1 cellular context compared by ENCODE assay signal in the genomic region with DNA sequence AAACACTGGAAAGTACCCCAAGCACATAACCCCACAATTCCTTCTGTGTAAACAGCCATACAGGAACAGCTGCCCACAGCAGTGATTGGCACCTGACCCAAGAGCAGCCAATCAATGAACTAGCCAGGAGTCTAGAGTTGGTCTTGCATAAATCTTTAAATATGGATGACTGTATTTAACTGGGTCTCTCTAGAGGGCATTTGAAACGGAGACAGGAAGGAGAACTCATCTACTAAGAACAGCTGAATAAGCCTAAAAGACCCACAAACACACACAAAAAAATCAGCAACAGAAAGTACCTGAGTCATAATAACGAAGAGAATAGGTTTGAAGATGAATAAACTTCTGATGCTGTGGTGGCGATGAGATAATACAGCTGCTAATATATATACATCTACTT.
TF ChIP-seq lines count a peak whose summit lies in the region.

No MANE protein-coding gene starts in this region.

TF ChIP-seq in GM12878, 131 proteins besides CTCF, POLR2A, EP300 and RAD21 (continued from another document):
- TF ChIP-seq ETV6 (conservative IDR thresholded peaks at IDR 0.05 in 1 of 2, IDR thresholded peaks at IDR 0.05 in 1 of 2; ENCODE audit: borderline replicate concordance in 1 of 2, low read depth in 1 of 2) (peak in 1 of 2 experiments; percentile 53; a peak in 1 of 4 replicates), CREB1 (IDR thresholded peaks at IDR 0.05; ENCODE audit: low read depth) (peak; percentile 44; the same call in 1 of the 2 replicates), NFIC (IDR thresholded peaks at IDR 0.05; ENCODE audit: low read depth, low read length) (peak; percentile 90), FOXM1 (IDR thresholded peaks at IDR 0.05; ENCODE audit: low read depth, low read length) (peak; percentile 70; the same call in 1 of the 2 replicates), ZNF384 (IDR thresholded peaks at IDR 0.05; ENCODE audit: borderline replicate concordance, low read depth, low read length) (no peak), MEF2A (IDR thresholded peaks at IDR 0.05; ENCODE audit: insufficient read depth, low read depth, low read length) (peak; percentile 70; the same call in 1 of the 2 replicates), RUNX3 (IDR thresholded peaks at IDR 0.05; ENCODE audit: low read length) (peak; percentile 91), ZBTB4 (CRISPR knock-in tag; IDR thresholded peaks at IDR 0.05) (no peak), MTA3 (IDR thresholded peaks at IDR 0.05; ENCODE audit: borderline replicate concordance, low read length) (peak; percentile 22; the same call in 1 of the 2 replicates), PAX8 (IDR thresholded peaks at IDR 0.05) (no peak), PML (IDR thresholded peaks at IDR 0.05; ENCODE audit: low read length) (0 out of 2 replicates have a peak, but pooled peaks have one; percentile 38), GABPA (IDR thresholded peaks at IDR 0.05; ENCODE audit: low read depth) (peak; percentile 65), CEBPB (IDR thresholded peaks at IDR 0.05; ENCODE audit: borderline replicate concordance in 1 of 2, low read depth in 2 of 2, low read length in 2 of 2) (peak in 1 of 2 experiments; percentile 47; a peak in 1 of 4 replicates), EED (IDR thresholded peaks at IDR 0.05; ENCODE audit: low read depth) (no peak), IRF4 (IDR thresholded peaks at IDR 0.05; ENCODE audit: low read depth, low read length) (peak; percentile 41; the same call in 1 of the 2 replicates), BHLHE40 (IDR thresholded peaks at IDR 0.05; ENCODE audit: borderline replicate concordance in 1 of 2, low read depth in 2 of 2, low read length in 1 of 2) (no peak), ZBED1 (IDR thresholded peaks at IDR 0.05; ENCODE audit: borderline replicate concordance) (peak; percentile 53; the same call in 1 of the 2 replicates)
- TF ChIP-seq, protein P1, sequence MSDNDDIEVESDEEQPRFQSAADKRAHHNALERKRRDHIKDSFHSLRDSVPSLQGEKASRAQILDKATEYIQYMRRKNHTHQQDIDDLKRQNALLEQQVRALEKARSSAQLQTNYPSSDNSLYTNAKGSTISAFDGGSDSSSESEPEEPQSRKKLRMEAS (IDR thresholded peaks at IDR 0.05; ENCODE audit: low read depth, low read length) = no peak
- TF ChIP-seq, protein P2, sequence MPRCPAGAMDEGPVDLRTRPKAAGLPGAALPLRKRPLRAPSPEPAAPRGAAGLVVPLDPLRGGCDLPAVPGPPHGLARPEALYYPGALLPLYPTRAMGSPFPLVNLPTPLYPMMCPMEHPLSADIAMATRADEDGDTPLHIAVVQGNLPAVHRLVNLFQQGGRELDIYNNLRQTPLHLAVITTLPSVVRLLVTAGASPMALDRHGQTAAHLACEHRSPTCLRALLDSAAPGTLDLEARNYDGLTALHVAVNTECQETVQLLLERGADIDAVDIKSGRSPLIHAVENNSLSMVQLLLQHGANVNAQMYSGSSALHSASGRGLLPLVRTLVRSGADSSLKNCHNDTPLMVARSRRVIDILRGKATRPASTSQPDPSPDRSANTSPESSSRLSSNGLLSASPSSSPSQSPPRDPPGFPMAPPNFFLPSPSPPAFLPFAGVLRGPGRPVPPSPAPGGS (IDR thresholded peaks at IDR 0.05; ENCODE audit: borderline replicate concordance, insufficient read depth, low read depth, low read length, poor library complexity, severe bottlenecking) = peak; percentile 64
- TF ChIP-seq, protein P3, sequence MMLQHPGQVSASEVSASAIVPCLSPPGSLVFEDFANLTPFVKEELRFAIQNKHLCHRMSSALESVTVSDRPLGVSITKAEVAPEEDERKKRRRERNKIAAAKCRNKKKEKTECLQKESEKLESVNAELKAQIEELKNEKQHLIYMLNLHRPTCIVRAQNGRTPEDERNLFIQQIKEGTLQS (IDR thresholded peaks at IDR 0.05; ENCODE audit: borderline replicate concordance, extremely low read depth, low read depth, low read length) = no peak
